In the genomic region with DNA sequence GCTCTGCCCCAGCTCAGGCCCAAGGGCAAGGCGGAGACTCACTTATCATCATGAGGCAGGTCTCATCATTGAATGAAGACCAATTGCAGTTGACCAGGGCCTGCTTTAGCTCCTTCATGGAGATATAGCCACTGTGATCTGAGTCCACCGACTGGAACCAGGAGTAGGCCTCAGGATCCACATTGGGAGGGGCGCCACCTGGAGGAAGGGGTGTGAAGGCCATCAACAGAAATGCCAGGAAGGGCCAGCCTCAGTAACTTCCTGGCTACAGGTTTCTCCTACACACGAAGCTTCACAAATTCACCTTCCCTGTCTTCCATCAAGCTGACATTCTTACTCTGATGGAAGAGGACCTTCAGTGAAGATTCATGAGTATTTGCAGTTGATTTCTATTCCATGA, we compare ENCODE assay signal across 8 cellular contexts.
DNase-seq lines count a peak whose midpoint lies in the region; ATAC-seq and TF ChIP-seq lines count a peak whose summit lies in the region.

No MANE protein-coding gene starts in this region.

- TF ChIP-seq CTCF in NB4 (IDR thresholded peaks at IDR 0.05; ENCODE audit: low read depth, low read length): peak; percentile 60

- DNase-seq in SKM-1 treated with dmso at 0.1 percent for 144 hours (lab: John Stamatoyannopoulos, UW; ENCODE audit: unreplicated experiment) (peak; percentile 15), SKM-1 (lab: John Stamatoyannopoulos, UW; ENCODE audit: unreplicated experiment) (no peak), NB4 (ENCODE audit: low read depth) (peak; percentile 44), putamen (ENCODE audit: low spot score) (no peak)
- peak; percentile 41 to 50 for DNase-seq in stimulated activated CD4-positive, alpha-beta T cell treated with anti-CD3 and anti-CD28 coated beads, Interleukin-2, amount 100 ng/mL, for 24 hours
- DNase-seq in effector CD4-positive, alpha-beta T cell: no peak

- TF ChIP-seq POLR2A in NB4 (IDR thresholded peaks at IDR 0.05; ENCODE audit: extremely low read depth, insufficient read length): no peak

- no peaks in the 10 kb centered on the region for H3K9me3 ChIP-seq in endocrine pancreas (ENCODE audit: control insufficient read depth, low read length)

- H3K36me3 ChIP-seq in endocrine pancreas (ENCODE audit: control insufficient read depth, insufficient read depth, low read length): no peaks in the 10 kb centered on the region

- H3K27me3 ChIP-seq in endocrine pancreas (ENCODE audit: control insufficient read depth, insufficient read depth, low read length): no peaks in the 10 kb centered on the region

- H3K4me1 ChIP-seq in endocrine pancreas (ENCODE audit: control insufficient read depth, insufficient read depth, low read length): peaks cover 3% of the 10 kb centered on the region

- H3K9ac ChIP-seq in endocrine pancreas (ENCODE audit: control insufficient read depth, insufficient read depth, low read length): peak overlapping the region; percentile 7

- no peak overlapping the region for H3K4me3 ChIP-seq in NB4 (ENCODE audit: low read depth, low read length)
- H3K4me3 ChIP-seq in endocrine pancreas (ENCODE audit: control insufficient read depth, insufficient read depth, low read length): no peak overlapping the region

- no peak for ATAC-seq in HG03045 (IDR thresholded peaks at IDR 0.05; ENCODE audit: unreplicated experiment)

Comparison
In these comparisons a context has a peak if more than half of its experiments do, and no peak if none do; other contexts are left out.
1. DNase-seq: peak in SKM-1 treated with dmso at 0.1 percent for 144 hours (single experiment), NB4 (single experiment) and stimulated activated CD4-positive, alpha-beta T cell treated with anti-CD3 and anti-CD28 coated beads, Interleukin-2, amount 100 ng/mL, for 24 hours (2 of 2); none in SKM-1 (single experiment), putamen (single experiment) and effector CD4-positive, alpha-beta T cell (single experiment).